8 cellular contexts compared by ENCODE assay signal in genomic region chr20:44080646-44081267, GRCh38.
DNase-seq lines count a peak whose midpoint lies in the region; ATAC-seq and TF ChIP-seq lines count a peak whose summit lies in the region.

No MANE protein-coding gene starts in this region.

- in situ Hi-C loops in astrocyte of the spinal cord (cut with HindIII; ENCODE audit: low sequenced_read_pairs) = no loop called here

- H3K4me3 ChIP-seq in HFF-Myc (replicated peaks; ENCODE audit: low read depth, low read length) (no peak overlapping the region), astrocyte of the spinal cord (ENCODE audit: low read depth, low read length) (no peak overlapping the region)

- DNase-seq in EL = peak; percentile 80
- DNase-seq in HFF-Myc (ENCODE audit: extremely low read depth, low read depth) = peak; percentile 59
- peak; percentile 43 for DNase-seq in NCI-H1694 treated with DMSO at 0.1 percent for 48 hours (lab: John Stamatoyannopoulos, UW)
- DNase-seq in T1000 (lab: John Stamatoyannopoulos, UW) = peak; percentile 78
- peak; percentile 78 for DNase-seq in astrocyte of the spinal cord (ENCODE audit: low read depth, low spot score)
- DNase-seq in iPS DF 19.7 (ENCODE audit: low read depth, low spot score) = peak; percentile 15
- DNase-seq in stimulated activated CD4-positive, alpha-beta T cell treated with anti-CD3 and anti-CD28 coated beads, Interleukin-12 subunit alpha, Interleukin-12 subunit beta, amount 100 ng/mL, for 4 hours = peak; percentile 67

- TF ChIP-seq CTCF in HFF-Myc (IDR thresholded peaks at IDR 0.05; ENCODE audit: low read depth, low read length, missing control alignments) = peak; percentile 93
- peak; percentile 93 for TF ChIP-seq CTCF in astrocyte of the spinal cord (IDR thresholded peaks at IDR 0.05; ENCODE audit: low read depth, low read length)

- ATAC-seq in HG03521 (IDR thresholded peaks at IDR 0.05; ENCODE audit: unreplicated experiment) = no peak

Comparison
In these comparisons a context has a peak if more than half of its experiments do, and no peak if none do; other contexts are left out.
1. DNase-seq: peak in every context shown above with its lines; median percentile 80 in EL; 78 in T1000; 78 in astrocyte of the spinal cord; 67 in stimulated activated CD4-positive, alpha-beta T cell treated with anti-CD3 and anti-CD28 coated beads, Interleukin-12 subunit alpha, Interleukin-12 subunit beta, amount 100 ng/mL, for 4 hours; 59 in HFF-Myc; 43 in NCI-H1694 treated with DMSO at 0.1 percent for 48 hours; 15 in iPS DF 19.7.